In genomic region chr7:149719912-149720335, GRCh38 we compare ENCODE assay signal across 14 cellular contexts. TPM values are rescaled to one million over a fixed set of nuclear protein-coding genes. Genes with fewer than 3 reads are reported as not detected.
DNase-seq lines count a peak whose midpoint lies in the region; ATAC-seq, FAIRE-seq and TF ChIP-seq lines count a peak whose summit lies in the region.
"Had no signal": no experiment of that assay in that cellular context is flagged by ENCODE, and none has a peak within 500 bp of the region (broad histone marks: within the 10 kb centered on the region; RNA-seq: fewer than 3 reads in every experiment).

No MANE protein-coding gene starts in this region.

- H3K9me3 Mint-ChIP-seq in stimulated activated effector memory CD8-positive, alpha-beta T cell treated with anti-CD3 and anti-CD28 coated beads, Interleukin-12 subunit alpha, Interleukin-12 subunit beta, amount 100 ng/mL, for 72 hours = no peaks in the 10 kb centered on the region
- H3K9me3 Mint-ChIP-seq in activated naive CD4-positive, alpha-beta T cell treated with anti-CD3 and anti-CD28 coated beads, Interleukin-2, amount 50 U/mL, for 72 hours = no peaks in the 10 kb centered on the region

- FAIRE-seq in H54 (lab: Jason Lieb, UNC) = no peak

- TF ChIP-seq CTCF in dorsolateral prefrontal cortex (IDR thresholded peaks at IDR 0.05 in 54 of 56, conservative IDR thresholded peaks at IDR 0.05 in 2 of 56; ENCODE audit: low read depth in 1 of 56, partially characterized antibody in 56 of 56) (no peak), upper lobe of left lung (IDR thresholded peaks at IDR 0.05) (no peak)

- WGBS in upper lobe of left lung, 2 donors = 94 to 100% methylated on average over 2 to 5 of the region's 5 CpGs

- intact Hi-C loops in dorsolateral prefrontal cortex (cut with DNase I) = loop anchor here in 1 of 2 donors (5.0 kb wide), 1 partner anchor 93 kb away; no protein-coding TSS in a partner anchor

- H3K4me1 Mint-ChIP-seq in stimulated activated effector memory CD8-positive, alpha-beta T cell treated with anti-CD3 and anti-CD28 coated beads, Interleukin-12 subunit alpha, Interleukin-12 subunit beta, amount 100 ng/mL, for 72 hours = peaks cover 48% of the 10 kb centered on the region

- peak overlapping the region in 56 of 59 donors; percentile 8 to 89 (median 72) for H3K27ac ChIP-seq in dorsolateral prefrontal cortex
- no peak overlapping the region for H3K27ac ChIP-seq in upper lobe of left lung
- H3K27ac ChIP-seq: coronary artery, SK-N-MC, vagina had no signal

- H3K36me3 ChIP-seq in upper lobe of left lung = peaks cover 0 to 44% (median 35%) of the 10 kb centered on the region in 4 donors
- H3K36me3 ChIP-seq: MG63 had no signal

- peak overlapping the region in 12 of 59 donors; percentile 3 to 42 (median 12) for H3K4me3 ChIP-seq in dorsolateral prefrontal cortex
- no peak overlapping the region for H3K4me3 ChIP-seq in upper lobe of left lung
- H3K4me3 ChIP-seq: coronary artery, MG63, SK-N-MC, vagina had no signal

- TF ChIP-seq POLR2A in H54 (IDR thresholded peaks at IDR 0.05; ENCODE audit: low read depth, low read length) = no peak
- TF ChIP-seq POLR2A in upper lobe of left lung (IDR thresholded peaks at IDR 0.05) = no peak

- H3K9me3 ChIP-seq in upper lobe of left lung = no peaks in the 10 kb centered on the region
- H3K9me3 ChIP-seq: MG63, vagina had no signal

- H3K36me3 Mint-ChIP-seq in stimulated activated effector memory CD8-positive, alpha-beta T cell treated with anti-CD3 and anti-CD28 coated beads, Interleukin-12 subunit alpha, Interleukin-12 subunit beta, amount 100 ng/mL, for 72 hours = peaks cover 33% of the 10 kb centered on the region
- peaks cover 0 to 8% of the 10 kb centered on the region in 2 donors for H3K36me3 Mint-ChIP-seq in activated naive CD4-positive, alpha-beta T cell treated with anti-CD3 and anti-CD28 coated beads, Interleukin-2, amount 50 U/mL, for 72 hours

- peak overlapping the region; percentile 36 for H3K4me3 Mint-ChIP-seq in stimulated activated effector memory CD8-positive, alpha-beta T cell treated with anti-CD3 and anti-CD28 coated beads, Interleukin-12 subunit alpha, Interleukin-12 subunit beta, amount 100 ng/mL, for 72 hours

- DNase-seq in dorsolateral prefrontal cortex (peak in 1 of 10 donors; percentile 7), H54 (ENCODE audit: insufficient read length, low spot score) (no peak), ureter (ENCODE audit: low spot score) (no peak), upper lobe of left lung (no peak)
- DNase-seq in stimulated activated effector memory CD8-positive, alpha-beta T cell treated with anti-CD3 and anti-CD28 coated beads, Interleukin-12 subunit alpha, Interleukin-12 subunit beta, amount 100 ng/mL, for 72 hours (ENCODE audit: low spot score in 2 of 2) = no peak
- DNase-seq in activated naive CD4-positive, alpha-beta T cell treated with anti-CD3 and anti-CD28 coated beads, Interleukin-2, amount 50 U/mL, for 72 hours (ENCODE audit: low spot score in 2 of 2) = no peak
- DNase-seq: activated gamma-delta T cell, MG63, NCI-H524 treated with DMSO at 0.1 percent for 48 hours had no signal

- H3K27ac Mint-ChIP-seq in stimulated activated effector memory CD8-positive, alpha-beta T cell treated with anti-CD3 and anti-CD28 coated beads, Interleukin-12 subunit alpha, Interleukin-12 subunit beta, amount 100 ng/mL, for 72 hours = peak overlapping the region; percentile 56
- no peak overlapping the region for H3K27ac Mint-ChIP-seq in activated naive CD4-positive, alpha-beta T cell treated with anti-CD3 and anti-CD28 coated beads, Interleukin-2, amount 50 U/mL, for 72 hours

- peak; percentile 56 for ATAC-seq in GM18508 (IDR thresholded peaks at IDR 0.05; ENCODE audit: insufficient read depth, unreplicated experiment)
- ATAC-seq in HG02759 (IDR thresholded peaks at IDR 0.05; ENCODE audit: unreplicated experiment) = peak; percentile 80
- peak; percentile 78 for ATAC-seq in stimulated activated effector memory CD8-positive, alpha-beta T cell treated with anti-CD3 and anti-CD28 coated beads, Interleukin-12 subunit alpha, Interleukin-12 subunit beta, amount 100 ng/mL, for 72 hours
- no peak for ATAC-seq in upper lobe of left lung (ENCODE audit: low FRiP score in 2 of 2)
- no peak for ATAC-seq in activated naive CD4-positive, alpha-beta T cell treated with anti-CD3 and anti-CD28 coated beads, Interleukin-2, amount 50 U/mL, for 72 hours

- peaks cover 6 to 14% (median 9%) of the 10 kb centered on the region in 4 donors for H3K4me1 ChIP-seq in upper lobe of left lung

- TF ChIP-seq EP300 in upper lobe of left lung (IDR thresholded peaks at IDR 0.05) = no peak

- H3K27me3 ChIP-seq in dorsolateral prefrontal cortex = no peaks in the 10 kb centered on the region
- no peaks in the 10 kb centered on the region for H3K27me3 ChIP-seq in upper lobe of left lung
- H3K27me3 ChIP-seq: MG63, vagina had no signal

RNA-seq across cellular contexts. Expression of gene ZNF467, which starts 53.5 kb away (rescaled TPM):
- total RNA-seq in dorsolateral prefrontal cortex (10 to 100 TPM in 4 of 120 experiments, 1 to 10 TPM in 116; 3.5 to 20.9 (median 6.4) TPM), ureter (9.7 TPM), upper lobe of left lung (10 to 100 TPM in 5 of 6 donors, 1 to 10 TPM in 1; 8.2 to 41.2 (median 17.4) TPM)
- under 1 TPM; 0.23 to 0.25 TPM for total RNA-seq in activated naive CD4-positive, alpha-beta T cell treated with anti-CD3 and anti-CD28 coated beads, Interleukin-2, amount 50 U/mL, for 72 hours

Comparison
In these comparisons a context has a peak if more than half of its experiments do, and no peak if none do; other contexts are left out.
1. ATAC-seq: peak in GM18508 (single experiment), HG02759 (single experiment) and stimulated activated effector memory CD8-positive, alpha-beta T cell treated with anti-CD3 and anti-CD28 coated beads, Interleukin-12 subunit alpha, Interleukin-12 subunit beta, amount 100 ng/mL, for 72 hours (single experiment); none in upper lobe of left lung (0 of 2) and activated naive CD4-positive, alpha-beta T cell treated with anti-CD3 and anti-CD28 coated beads, Interleukin-2, amount 50 U/mL, for 72 hours (0 of 2).
2. H3K27ac ChIP-seq: peak in dorsolateral prefrontal cortex (56 of 59); none in upper lobe of left lung (0 of 4).